ENCODE assay signal across 1 cellular context in the genomic region with DNA sequence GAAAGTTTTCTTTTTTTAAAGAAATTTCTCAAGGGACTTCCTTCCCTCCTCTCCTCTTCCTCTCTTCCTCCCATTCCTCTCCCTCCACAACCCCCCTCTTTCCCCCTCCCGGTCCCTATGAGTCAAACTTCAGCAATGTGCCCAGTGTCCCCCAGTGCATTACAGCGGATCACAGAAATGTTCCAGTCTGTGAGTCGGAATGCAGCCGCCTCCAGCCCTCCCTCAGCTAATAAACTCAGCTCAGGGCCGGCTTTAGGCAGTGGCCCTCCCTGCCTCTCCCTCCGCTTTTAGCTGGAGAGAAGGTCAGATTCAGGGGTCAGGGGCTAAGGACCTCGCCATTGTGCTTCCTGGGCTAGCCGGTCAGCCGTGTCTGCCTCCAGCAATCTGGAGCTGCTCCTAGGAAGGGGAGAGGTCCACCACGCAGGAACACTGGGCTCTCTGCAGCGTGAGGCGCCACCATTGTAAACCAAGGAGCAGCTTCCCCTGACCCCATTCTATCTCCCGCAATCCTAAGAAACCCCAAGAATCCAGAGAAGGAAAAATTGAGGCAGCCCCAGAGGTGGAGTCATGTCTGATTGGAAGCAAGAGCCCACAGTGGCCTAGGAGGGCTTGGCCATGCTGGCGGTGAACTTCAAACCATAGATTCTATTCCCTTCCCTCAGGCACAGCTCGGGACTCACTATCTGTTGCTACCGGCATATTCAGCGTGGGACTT.
TF ChIP-seq lines count a peak whose summit lies in the region.

No MANE protein-coding gene starts in this region.

TF ChIP-seq in A549, 52 proteins besides CTCF, POLR2A, EP300 and RAD21 (continued from another document):
- TF ChIP-seq, protein P1, sequence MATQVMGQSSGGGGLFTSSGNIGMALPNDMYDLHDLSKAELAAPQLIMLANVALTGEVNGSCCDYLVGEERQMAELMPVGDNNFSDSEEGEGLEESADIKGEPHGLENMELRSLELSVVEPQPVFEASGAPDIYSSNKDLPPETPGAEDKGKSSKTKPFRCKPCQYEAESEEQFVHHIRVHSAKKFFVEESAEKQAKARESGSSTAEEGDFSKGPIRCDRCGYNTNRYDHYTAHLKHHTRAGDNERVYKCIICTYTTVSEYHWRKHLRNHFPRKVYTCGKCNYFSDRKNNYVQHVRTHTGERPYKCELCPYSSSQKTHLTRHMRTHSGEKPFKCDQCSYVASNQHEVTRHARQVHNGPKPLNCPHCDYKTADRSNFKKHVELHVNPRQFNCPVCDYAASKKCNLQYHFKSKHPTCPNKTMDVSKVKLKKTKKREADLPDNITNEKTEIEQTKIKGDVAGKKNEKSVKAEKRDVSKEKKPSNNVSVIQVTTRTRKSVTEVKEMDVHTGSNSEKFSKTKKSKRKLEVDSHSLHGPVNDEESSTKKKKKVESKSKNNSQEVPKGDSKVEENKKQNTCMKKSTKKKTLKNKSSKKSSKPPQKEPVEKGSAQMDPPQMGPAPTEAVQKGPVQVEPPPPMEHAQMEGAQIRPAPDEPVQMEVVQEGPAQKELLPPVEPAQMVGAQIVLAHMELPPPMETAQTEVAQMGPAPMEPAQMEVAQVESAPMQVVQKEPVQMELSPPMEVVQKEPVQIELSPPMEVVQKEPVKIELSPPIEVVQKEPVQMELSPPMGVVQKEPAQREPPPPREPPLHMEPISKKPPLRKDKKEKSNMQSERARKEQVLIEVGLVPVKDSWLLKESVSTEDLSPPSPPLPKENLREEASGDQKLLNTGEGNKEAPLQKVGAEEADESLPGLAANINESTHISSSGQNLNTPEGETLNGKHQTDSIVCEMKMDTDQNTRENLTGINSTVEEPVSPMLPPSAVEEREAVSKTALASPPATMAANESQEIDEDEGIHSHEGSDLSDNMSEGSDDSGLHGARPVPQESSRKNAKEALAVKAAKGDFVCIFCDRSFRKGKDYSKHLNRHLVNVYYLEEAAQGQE (IDR thresholded peaks at IDR 0.05): no peak
- peak in 1 of 2 experiments; percentile 27; a peak in 3 of 5 replicates for TF ChIP-seq JUN (IDR thresholded peaks at IDR 0.05)
- TF ChIP-seq ZC3H11A (IDR thresholded peaks at IDR 0.05): no peak
- no peak for TF ChIP-seq NR3C1 (IDR thresholded peaks at IDR 0.05)
- TF ChIP-seq RFX5 (IDR thresholded peaks at IDR 0.05): no peak
- peak; percentile 55 for TF ChIP-seq E2F6 (IDR thresholded peaks at IDR 0.05; ENCODE audit: borderline replicate concordance, low read depth)
- TF ChIP-seq CHD4 (IDR thresholded peaks at IDR 0.05; ENCODE audit: borderline replicate concordance): no peak
- TF ChIP-seq FOSB (CRISPR knock-in tag; IDR thresholded peaks at IDR 0.05): no peak
TF ChIP-seq in A549: peak in this region for 7.
